In genomic region chr13:33015275-33015674, GRCh38 we compare ENCODE assay signal across 16 cellular contexts. TPM values are rescaled to one million over a fixed set of nuclear protein-coding genes. Genes with fewer than 3 reads are reported as not detected.
A peak's percentile ranks its signal among the peaks of the same experiment; 100 is the strongest.
DNase-seq lines count a peak whose midpoint lies in the region; ATAC-seq and TF ChIP-seq lines count a peak whose summit lies in the region.
"Had no signal": no experiment of that assay in that cellular context is flagged by ENCODE, and none has a peak within 500 bp of the region (broad histone marks: within the 10 kb centered on the region; RNA-seq: fewer than 3 reads in every experiment).

No MANE protein-coding gene starts in this region.

- no peak for ATAC-seq in activated CD4-positive, alpha-beta T cell treated with anti-CD3 and anti-CD28 coated beads for 36 hours
- no peak for ATAC-seq in activated CD8-positive, alpha-beta T cell treated with anti-CD3 and anti-CD28 coated beads for 36 hours
- no peak for ATAC-seq in stimulated activated naive B cell treated with anti-CD40 and anti-IgM and Interleukin-4, amounts not matched to agents 10 μg/mL and 1 μg/mL and 100 μg/mL, for 72 hours (replicated peaks)

- H3K4me3 Mint-ChIP-seq in activated CD4-positive, alpha-beta T cell treated with anti-CD3 and anti-CD28 coated beads for 36 hours, result peak overlapping the region; percentile 51
- H3K4me3 Mint-ChIP-seq in activated CD8-positive, alpha-beta T cell treated with anti-CD3 and anti-CD28 coated beads for 36 hours, result peak overlapping the region; percentile 41
- peak overlapping the region; percentile 20 to 42 for H3K4me3 Mint-ChIP-seq in stimulated activated naive B cell treated with anti-CD40 and anti-IgM and Interleukin-4, amounts not matched to agents 10 μg/mL and 1 μg/mL and 100 μg/mL, for 72 hours

- no peak for TF ChIP-seq CTCF in activated CD8-positive, alpha-beta T cell treated with anti-CD3 and anti-CD28 coated beads for 36 hours (IDR thresholded peaks at IDR 0.05)

- H3K9me3 ChIP-seq in iPS-18a (ENCODE audit: control insufficient read depth, low read depth, low read length), result no peaks in the 10 kb centered on the region

- H3K36me3 ChIP-seq in iPS-18a (ENCODE audit: control insufficient read depth, low read depth, low read length), result no peaks in the 10 kb centered on the region

- DNase-seq in activated CD4-positive, alpha-beta T cell treated with anti-CD3 and anti-CD28 coated beads for 36 hours, result no peak
- DNase-seq in activated CD4-positive, alpha-beta T cell treated with anti-CD3 and anti-CD28 coated beads for 4 hours, result no peak
- DNase-seq in activated CD8-positive, alpha-beta T cell treated with anti-CD3 and anti-CD28 coated beads for 36 hours, result no peak
- no peak for DNase-seq in stimulated activated naive B cell treated with anti-CD40 and anti-IgM and Interleukin-4, amounts not matched to agents 10 μg/mL and 1 μg/mL and 100 μg/mL, for 72 hours
- DNase-seq in A172 (ENCODE audit: low spot score) (no peak), NCI-H69 (lab: John Stamatoyannopoulos, UW) (no peak), DMS153 (lab: John Stamatoyannopoulos, UW) (no peak)
- DNase-seq: amygdala; DMS79 treated with DMSO at 0.1 percent for 48 hours; mammary epithelial cell; NCI-H1417; OCI-M1; stimulated activated naive CD4-positive, alpha-beta T cell treated with Interleukin-2 at 50 U/mL for 16 hours had no signal

- no peaks in the 10 kb centered on the region for H3K36me3 Mint-ChIP-seq in activated CD4-positive, alpha-beta T cell treated with anti-CD3 and anti-CD28 coated beads for 36 hours (ENCODE audit: low read depth)
- H3K36me3 Mint-ChIP-seq in activated CD8-positive, alpha-beta T cell treated with anti-CD3 and anti-CD28 coated beads for 36 hours (ENCODE audit: low read depth), result no peaks in the 10 kb centered on the region
- H3K36me3 Mint-ChIP-seq in stimulated activated naive B cell treated with anti-CD40 and anti-IgM and Interleukin-4, amounts not matched to agents 10 μg/mL and 1 μg/mL and 100 μg/mL, for 72 hours, result no peaks in the 10 kb centered on the region

- peak overlapping the region; percentile 41 for H3K4me3 ChIP-seq in iPS-18a (ENCODE audit: low read length)

- intact Hi-C loops in activated CD4-positive, alpha-beta T cell treated with anti-CD3 and anti-CD28 coated beads for 36 hours (cut with DNase I, micrococcal nuclease), result loop anchor here (5.0 to 10.0 kb wide), 4 partner anchors 278 to 428 kb away; partner anchors contain the start of gene PDS5B (in 1 of the 2)
- intact Hi-C loops in activated CD8-positive, alpha-beta T cell treated with anti-CD3 and anti-CD28 coated beads for 36 hours (cut with micrococcal nuclease), result no loop called here

- H3K4me1 ChIP-seq in iPS-18a (ENCODE audit: control insufficient read depth, low read depth, low read length), result no peaks in the 10 kb centered on the region

- peaks cover 59% of the 10 kb centered on the region for H3K27me3 Mint-ChIP-seq in activated CD4-positive, alpha-beta T cell treated with anti-CD3 and anti-CD28 coated beads for 36 hours
- H3K27me3 Mint-ChIP-seq in activated CD8-positive, alpha-beta T cell treated with anti-CD3 and anti-CD28 coated beads for 36 hours, result peaks cover 61% of the 10 kb centered on the region
- peaks cover 57 to 69% of the 10 kb centered on the region in 2 donors for H3K27me3 Mint-ChIP-seq in stimulated activated naive B cell treated with anti-CD40 and anti-IgM and Interleukin-4, amounts not matched to agents 10 μg/mL and 1 μg/mL and 100 μg/mL, for 72 hours

- no peak overlapping the region for H3K9ac ChIP-seq in iPS-18a (ENCODE audit: low read length)

- H3K9me3 Mint-ChIP-seq in activated CD4-positive, alpha-beta T cell treated with anti-CD3 and anti-CD28 coated beads for 36 hours (ENCODE audit: low read depth), result no peaks in the 10 kb centered on the region
- H3K9me3 Mint-ChIP-seq in activated CD8-positive, alpha-beta T cell treated with anti-CD3 and anti-CD28 coated beads for 36 hours, result no peaks in the 10 kb centered on the region
- peaks cover 0 to 5% of the 10 kb centered on the region in 2 donors for H3K9me3 Mint-ChIP-seq in stimulated activated naive B cell treated with anti-CD40 and anti-IgM and Interleukin-4, amounts not matched to agents 10 μg/mL and 1 μg/mL and 100 μg/mL, for 72 hours

- H3K27ac Mint-ChIP-seq in activated CD4-positive, alpha-beta T cell treated with anti-CD3 and anti-CD28 coated beads for 36 hours, result no peak overlapping the region
- no peak overlapping the region for H3K27ac Mint-ChIP-seq in activated CD8-positive, alpha-beta T cell treated with anti-CD3 and anti-CD28 coated beads for 36 hours
- H3K27ac Mint-ChIP-seq in stimulated activated naive B cell treated with anti-CD40 and anti-IgM and Interleukin-4, amounts not matched to agents 10 μg/mL and 1 μg/mL and 100 μg/mL, for 72 hours, result peak overlapping the region; percentile 53

- H3K27me3 ChIP-seq in iPS-18a (ENCODE audit: control insufficient read depth, insufficient read depth, low read length), result peaks cover 67% of the 10 kb centered on the region

- POLR2A ChIA-PET in activated CD4-positive, alpha-beta T cell treated with anti-CD3 and anti-CD28 coated beads for 36 hours (lab: Charles Lee), result no interaction called here
- POLR2A ChIA-PET in activated CD8-positive, alpha-beta T cell treated with anti-CD3 and anti-CD28 coated beads for 36 hours (lab: Charles Lee), result no interaction called here

- CTCF ChIA-PET in activated CD4-positive, alpha-beta T cell treated with anti-CD3 and anti-CD28 coated beads for 36 hours (lab: Charles Lee), result no interaction called here
- CTCF ChIA-PET in activated CD8-positive, alpha-beta T cell treated with anti-CD3 and anti-CD28 coated beads for 36 hours (lab: Charles Lee), result no interaction called here

- H3K4me1 Mint-ChIP-seq in activated CD4-positive, alpha-beta T cell treated with anti-CD3 and anti-CD28 coated beads for 36 hours, result peaks cover 9% of the 10 kb centered on the region
- peaks cover 12% of the 10 kb centered on the region for H3K4me1 Mint-ChIP-seq in activated CD8-positive, alpha-beta T cell treated with anti-CD3 and anti-CD28 coated beads for 36 hours (ENCODE audit: low read depth)
- H3K4me1 Mint-ChIP-seq in stimulated activated naive B cell treated with anti-CD40 and anti-IgM and Interleukin-4, amounts not matched to agents 10 μg/mL and 1 μg/mL and 100 μg/mL, for 72 hours, result peaks cover 11 to 20% of the 10 kb centered on the region in 2 donors

- H3K27ac ChIP-seq in iPS-18a (ENCODE audit: low read length), result no peak overlapping the region
- H3K27ac ChIP-seq: 22Rv1, VCaP had no signal

RNA-seq across cellular contexts. Expression of gene KL, which starts 0.9 kb away (rescaled TPM):
- under 1 TPM; 0.35 to 0.37 TPM for total RNA-seq in activated CD4-positive, alpha-beta T cell treated with anti-CD3 and anti-CD28 coated beads for 36 hours
- under 1 TPM; 0.22 to 0.27 TPM for total RNA-seq in activated CD8-positive, alpha-beta T cell treated with anti-CD3 and anti-CD28 coated beads for 36 hours
- 0.05 TPM in 1 of 2 replicates, not detected in the other for total RNA-seq in A172 (2014; rRNA removed; shearing (Covaris generic))
- total RNA-seq: mammary epithelial cell had no signal
